Comparison of ENCODE assay signal across 21 cellular contexts in genomic region chr6:169898788-169899480, GRCh38.
DNase-seq lines count a peak whose midpoint lies in the region; ATAC-seq and TF ChIP-seq lines count a peak whose summit lies in the region.
"Had no signal": no experiment of that assay in that cellular context is flagged by ENCODE, and none has a peak within 500 bp of the region (broad histone marks: within the 10 kb centered on the region; RNA-seq: fewer than 3 reads in every experiment).

No MANE protein-coding gene starts in this region.

- no peaks in the 10 kb centered on the region for H3K4me1 Mint-ChIP-seq in activated T-cell treated with anti-CD3 and anti-CD28 coated beads, Interleukin-2, amount 50 U/mL, for 72 hours (ENCODE audit: low read depth)
- H3K4me1 Mint-ChIP-seq: GM23338, WTC11 had no signal

- no peak for TF ChIP-seq CTCF in smooth muscle cell (IDR thresholded peaks at IDR 0.05; ENCODE audit: borderline replicate concordance, insufficient read depth, poor library complexity, severe bottlenecking)

- H3K36me3 ChIP-seq in smooth muscle cell (ENCODE audit: low read depth) = no peaks in the 10 kb centered on the region
- H3K36me3 ChIP-seq: cardiac muscle cell had no signal

- DNase-seq in NCI-H146 (lab: John Stamatoyannopoulos, UW) (peak; percentile 25), NCI-H146 treated with DMSO at 0.1 percent for 48 hours (lab: John Stamatoyannopoulos, UW; ENCODE audit: unreplicated experiment) (no peak), lung microvascular endothelial cell (ENCODE audit: low read depth in 2 of 2) (peak; percentile 37 to 92), smooth muscle cell (lab: John Stamatoyannopoulos, UW; ENCODE audit: unreplicated experiment) (no peak), A172 (ENCODE audit: low spot score) (no peak)
- no peak for DNase-seq in activated T-cell treated with anti-CD3 and anti-CD28 coated beads, Interleukin-2, amount 50 U/mL, for 72 hours
- DNase-seq: cortex of kidney; DMS153; GDM1; HFFc6; left colon; NCI-H187 treated with DMSO at 0.1 percent for 48 hours; stimulated activated CD8-positive, alpha-beta memory T cell treated with anti-CD3 and anti-CD28 coated beads, Interleukin-4, amount 100 ng/mL, for 48 hours had no signal

- H3K27ac Mint-ChIP-seq in activated T-cell treated with anti-CD3 and anti-CD28 coated beads, Interleukin-2, amount 50 U/mL, for 72 hours = no peak overlapping the region
- H3K27ac Mint-ChIP-seq: activated naive CD4-positive, alpha-beta T cell treated with anti-CD3 and anti-CD28 coated beads, Interleukin-2, amount 50 U/mL, for 72 hours; GM23338; HFFc6; WTC11 had no signal

- H3K9me3 ChIP-seq in smooth muscle cell (replicated peaks; ENCODE audit: low read depth) = no peaks in the 10 kb centered on the region

- no peaks in the 10 kb centered on the region for H3K27me3 Mint-ChIP-seq in activated T-cell treated with anti-CD3 and anti-CD28 coated beads, Interleukin-2, amount 50 U/mL, for 72 hours (ENCODE audit: low read depth)

- peaks cover 9 to 14% of the 10 kb centered on the region in 2 donors for H3K9me3 Mint-ChIP-seq in activated T-cell treated with anti-CD3 and anti-CD28 coated beads, Interleukin-2, amount 50 U/mL, for 72 hours

- no peak overlapping the region for H3K4me2 ChIP-seq in smooth muscle cell
- H3K4me2 ChIP-seq: GM23338 had no signal

- H3K4me3 ChIP-seq in smooth muscle cell = no peak overlapping the region
- H3K4me3 ChIP-seq: cardiac muscle cell, GM23338 had no signal

- no peak overlapping the region for H3K9ac ChIP-seq in smooth muscle cell (ENCODE audit: low read depth)
- H3K9ac ChIP-seq: parathyroid adenoma had no signal

- peaks cover 17% of the 10 kb centered on the region for H3K27me3 ChIP-seq in smooth muscle cell (ENCODE audit: low read depth)
- H3K27me3 ChIP-seq: cardiac muscle cell had no signal

- ATAC-seq in esophagus mucosa (peak; percentile 31), GM18517 (IDR thresholded peaks at IDR 0.05; ENCODE audit: unreplicated experiment) (no peak)
- no peak for ATAC-seq in activated T-cell treated with anti-CD3 and anti-CD28 coated beads, Interleukin-2, amount 50 U/mL, for 72 hours (replicated peaks in 1 of 2)
- ATAC-seq: activated naive CD4-positive, alpha-beta T cell treated with anti-CD3 and anti-CD28 coated beads, Interleukin-2, amount 50 U/mL, for 72 hours; GM23338; left colon; WTC11 had no signal

- H3K79me2 ChIP-seq in smooth muscle cell (ENCODE audit: low read depth) = no peaks in the 10 kb centered on the region
- H3K79me2 ChIP-seq: parathyroid adenoma had no signal

- H3K27ac ChIP-seq in smooth muscle cell (ENCODE audit: low read depth) = peak overlapping the region; percentile 24
- H3K27ac ChIP-seq: 22Rv1, cardiac muscle cell, parathyroid adenoma had no signal

- H3K36me3 Mint-ChIP-seq in activated T-cell treated with anti-CD3 and anti-CD28 coated beads, Interleukin-2, amount 50 U/mL, for 72 hours (ENCODE audit: insufficient read depth in 2 of 2) = peaks cover 9 to 14% of the 10 kb centered on the region in 2 donors
- H3K36me3 Mint-ChIP-seq: activated naive CD4-positive, alpha-beta T cell treated with anti-CD3 and anti-CD28 coated beads, Interleukin-2, amount 50 U/mL, for 72 hours had no signal

- H4K20me1 ChIP-seq in smooth muscle cell (ENCODE audit: low read depth) = no peaks in the 10 kb centered on the region

- H3K4me1 ChIP-seq in smooth muscle cell (ENCODE audit: low read depth) = no peaks in the 10 kb centered on the region
- H3K4me1 ChIP-seq: parathyroid adenoma had no signal

- no peaks in the 10 kb centered on the region for H3F3A ChIP-seq in smooth muscle cell (ENCODE audit: low read depth)

- H2AFZ ChIP-seq in smooth muscle cell (ENCODE audit: low read depth) = no peak overlapping the region
- H2AFZ ChIP-seq: GM23338, parathyroid adenoma had no signal

- no peak overlapping the region for H3K4me3 Mint-ChIP-seq in activated T-cell treated with anti-CD3 and anti-CD28 coated beads, Interleukin-2, amount 50 U/mL, for 72 hours
- H3K4me3 Mint-ChIP-seq: GM23338, HFFc6, WTC11 had no signal

- 80% methylated on average over 21 of the region's 35 CpGs for WGBS in smooth muscle cell (ENCODE audit: low lambda C conversion rate)

Comparison
In these comparisons a context has a peak if more than half of its experiments do, and no peak if none do; other contexts are left out.
1. DNase-seq: peak in NCI-H146 (single experiment) and lung microvascular endothelial cell (2 of 2); none in NCI-H146 treated with DMSO at 0.1 percent for 48 hours (single experiment), smooth muscle cell (single experiment), activated T-cell treated with anti-CD3 and anti-CD28 coated beads, Interleukin-2, amount 50 U/mL, for 72 hours (0 of 2) and A172 (single experiment).